Comparison of ENCODE assay signal across 24 cellular contexts in the genomic region with DNA sequence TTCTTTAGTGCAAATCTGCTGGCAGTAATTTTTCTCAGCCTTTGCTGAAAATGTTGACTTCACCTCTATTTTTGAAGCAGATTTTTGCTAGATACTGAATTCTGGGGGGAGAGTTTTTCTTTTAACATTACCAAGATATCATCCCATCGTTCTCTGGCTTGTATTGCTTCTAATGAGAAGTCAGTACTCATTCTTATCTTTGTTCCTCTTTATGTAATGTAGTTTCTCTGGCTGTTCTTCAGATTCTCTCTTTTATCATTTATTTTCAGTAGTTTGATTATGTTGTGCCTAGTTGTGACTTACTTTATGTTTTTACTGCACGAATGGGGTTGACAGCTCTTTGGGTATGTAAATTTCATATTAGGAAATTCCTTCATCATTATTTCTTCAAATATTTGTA.
"Had no signal": no experiment of that assay in that cellular context is flagged by ENCODE, and none has a peak within 500 bp of the region (broad histone marks: within the 10 kb centered on the region; RNA-seq: fewer than 3 reads in every experiment).

No MANE protein-coding gene starts in this region.

- H3K27ac Mint-ChIP-seq: dendritic cell treated with granulocyte-macrophage colony-stimulating factor and Interleukin-4, amounts not matched to agents 40 ng/mL and 50 ng/mL, for 4 days; effector memory CD8-positive, alpha-beta T cell; endodermal cell; mesothelial cell of epicardium had no signal

- H3K27ac ChIP-seq: colonic mucosa, epithelial cell of prostate, esophagus squamous epithelium, gastrocnemius medialis, left lung, lower lobe of right lung had no signal

- H3K9me3 ChIP-seq: colonic mucosa, esophagus squamous epithelium, gastrocnemius medialis, left lung, lower lobe of right lung, mucosa of descending colon had no signal

- H3K27me3 Mint-ChIP-seq: dendritic cell treated with granulocyte-macrophage colony-stimulating factor and Interleukin-4, amounts not matched to agents 40 ng/mL and 50 ng/mL, for 4 days had no signal

- H3K4me1 ChIP-seq: colonic mucosa, esophagus squamous epithelium, left lung, lower lobe of right lung had no signal

- H3K4me1 Mint-ChIP-seq: endodermal cell had no signal

- H3K36me3 ChIP-seq: colonic mucosa, esophagus squamous epithelium, gastrocnemius medialis, heart right ventricle, left lung, lower lobe of right lung had no signal

- H3K27me3 ChIP-seq: colonic mucosa, esophagus squamous epithelium, gastrocnemius medialis, heart right ventricle, left lung had no signal

- H3K9me3 Mint-ChIP-seq: effector memory CD8-positive, alpha-beta T cell had no signal

- H3K4me3 Mint-ChIP-seq: dendritic cell treated with granulocyte-macrophage colony-stimulating factor and Interleukin-4, amounts not matched to agents 40 ng/mL and 50 ng/mL, for 4 days; effector memory CD8-positive, alpha-beta T cell; endodermal cell; mesothelial cell of epicardium had no signal

- DNase-seq: colonic mucosa; cortex of kidney; effector CD8-positive, alpha-beta T cell; effector memory CD8-positive, alpha-beta T cell; endodermal cell; erythroblast; esophagus squamous epithelium; foreskin fibroblast; foreskin melanocyte; gastrocnemius medialis; glutamatergic neuron; head of caudate nucleus; heart right ventricle; hippocampal formation; left cardiac atrium; left lung; left ventricle myocardium superior; lower lobe of right lung; mesenchymal stem cell; mucosa of descending colon had no signal

- H3K4me3 ChIP-seq: colonic mucosa, esophagus squamous epithelium, gastrocnemius medialis, heart right ventricle, left lung, lower lobe of right lung, mucosa of descending colon had no signal

- ATAC-seq: effector memory CD8-positive, alpha-beta T cell; esophagus mucosa; gastrocnemius medialis; left cardiac atrium; left lung; left ventricle myocardium superior; lower lobe of right lung; mucosa of descending colon had no signal
